In the genomic region with DNA sequence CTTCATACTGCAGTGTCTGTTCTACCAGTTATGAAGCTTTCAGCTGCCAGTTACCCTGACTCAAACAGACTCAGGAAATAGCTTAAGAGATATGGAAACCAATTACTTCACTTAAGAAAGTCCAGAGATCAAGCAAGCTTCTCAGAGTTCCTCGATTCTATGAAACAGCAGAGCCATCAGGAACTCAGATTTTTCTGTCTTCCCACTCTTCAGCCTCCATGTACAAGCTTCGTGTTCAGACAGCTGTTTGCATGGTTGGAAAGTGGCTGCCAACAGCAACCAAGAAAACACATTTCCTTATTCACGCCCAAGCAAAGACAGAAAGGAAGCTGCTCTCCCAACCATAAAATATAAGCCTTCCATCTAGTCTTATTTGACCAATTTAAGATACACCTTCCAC, we compare ENCODE assay signal across 22 cellular contexts.
"Had no signal": no experiment of that assay in that cellular context is flagged by ENCODE, and none has a peak within 500 bp of the region (broad histone marks: within the 10 kb centered on the region; RNA-seq: fewer than 3 reads in every experiment).

No MANE protein-coding gene starts in this region.

- H3K4me2 ChIP-seq: neural progenitor cell had no signal

- H2AFZ ChIP-seq: neural progenitor cell had no signal

- H3K9me3 Mint-ChIP-seq: neural progenitor cell, type B pancreatic cell had no signal

- H3K4me3 ChIP-seq: ascending aorta, breast epithelium, esophagus squamous epithelium, left ventricle myocardium inferior, neural progenitor cell, psoas muscle, skin epidermis had no signal

- H3K9me3 ChIP-seq: ascending aorta, breast epithelium, esophagus squamous epithelium, left ventricle myocardium inferior, psoas muscle had no signal

- H3K4me1 Mint-ChIP-seq: activated CD4-positive, alpha-beta T cell treated with anti-CD3 and anti-CD28 coated beads for 36 hours; activated naive CD4-positive, alpha-beta T cell treated with anti-CD3 and anti-CD28 coated beads, Interleukin-2, amount 50 U/mL, for 24 hours; naive thymus-derived CD4-positive, alpha-beta T cell; stimulated activated naive CD8-positive, alpha-beta T cell treated with anti-CD3 and anti-CD28 coated beads, Interleukin-15, amount 100 ng/mL, for 72 hours had no signal

- H3K4me3 Mint-ChIP-seq: activated CD4-positive, alpha-beta T cell treated with anti-CD3 and anti-CD28 coated beads for 36 hours; activated naive CD4-positive, alpha-beta T cell treated with anti-CD3 and anti-CD28 coated beads, Interleukin-2, amount 50 U/mL, for 24 hours; naive thymus-derived CD4-positive, alpha-beta T cell; neural progenitor cell; stimulated activated naive CD8-positive, alpha-beta T cell treated with anti-CD3 and anti-CD28 coated beads, Interleukin-15, amount 100 ng/mL, for 72 hours; type B pancreatic cell had no signal

- H3K36me3 ChIP-seq: ascending aorta, breast epithelium, esophagus squamous epithelium, left ventricle myocardium inferior, neural progenitor cell had no signal

- DNase-seq: activated CD4-positive, alpha-beta T cell treated with anti-CD3 and anti-CD28 coated beads for 36 hours; activated CD4-positive, alpha-beta T cell treated with anti-CD3 and anti-CD28 coated beads, Interleukin-2, amount 50 U/mL, for 48 hours; activated gamma-delta T cell; dermis blood vessel endothelial cell; effector memory CD4-positive, alpha-beta T cell; esophagus squamous epithelium; foreskin keratinocyte; islet precursor cell; left ventricle myocardium inferior; naive thymus-derived CD4-positive, alpha-beta T cell; psoas muscle; right cardiac atrium; stimulated activated CD4-positive, alpha-beta T cell treated with anti-CD3 and anti-CD28 coated beads, Interleukin-15, amount 100 ng/mL, for 24 hours; stimulated activated CD4-positive, alpha-beta T cell treated with anti-CD3 and anti-CD28 coated beads, Interleukin-2, amount 100 ng/mL, for 48 hours; stimulated activated naive CD8-positive, alpha-beta T cell treated with anti-CD3 and anti-CD28 coated beads, Interleukin-15, amount 100 ng/mL, for 72 hours; T-helper 2 cell had no signal

- H3K27ac ChIP-seq: ascending aorta, breast epithelium, esophagus squamous epithelium, foreskin keratinocyte, left ventricle myocardium inferior, neural progenitor cell, psoas muscle had no signal

- H3K27me3 Mint-ChIP-seq: activated naive CD4-positive, alpha-beta T cell treated with anti-CD3 and anti-CD28 coated beads, Interleukin-2, amount 50 U/mL, for 24 hours; stimulated activated naive CD8-positive, alpha-beta T cell treated with anti-CD3 and anti-CD28 coated beads, Interleukin-15, amount 100 ng/mL, for 72 hours had no signal

- H3K9ac ChIP-seq: neural progenitor cell had no signal

- H3K27ac Mint-ChIP-seq: activated CD4-positive, alpha-beta T cell treated with anti-CD3 and anti-CD28 coated beads for 36 hours; activated naive CD4-positive, alpha-beta T cell treated with anti-CD3 and anti-CD28 coated beads, Interleukin-2, amount 50 U/mL, for 24 hours; naive thymus-derived CD4-positive, alpha-beta T cell; neural progenitor cell; stimulated activated naive CD8-positive, alpha-beta T cell treated with anti-CD3 and anti-CD28 coated beads, Interleukin-15, amount 100 ng/mL, for 72 hours; type B pancreatic cell had no signal

- H3K36me3 Mint-ChIP-seq: activated naive CD4-positive, alpha-beta T cell treated with anti-CD3 and anti-CD28 coated beads, Interleukin-2, amount 50 U/mL, for 24 hours; naive thymus-derived CD4-positive, alpha-beta T cell; neural progenitor cell; type B pancreatic cell had no signal

- H3K4me1 ChIP-seq: ascending aorta, breast epithelium, left ventricle myocardium inferior, psoas muscle had no signal

- H3K27me3 ChIP-seq: ascending aorta, breast epithelium, esophagus squamous epithelium, foreskin keratinocyte, neural progenitor cell had no signal
